Comparison of ENCODE assay signal across 9 cellular contexts in the genomic region with DNA sequence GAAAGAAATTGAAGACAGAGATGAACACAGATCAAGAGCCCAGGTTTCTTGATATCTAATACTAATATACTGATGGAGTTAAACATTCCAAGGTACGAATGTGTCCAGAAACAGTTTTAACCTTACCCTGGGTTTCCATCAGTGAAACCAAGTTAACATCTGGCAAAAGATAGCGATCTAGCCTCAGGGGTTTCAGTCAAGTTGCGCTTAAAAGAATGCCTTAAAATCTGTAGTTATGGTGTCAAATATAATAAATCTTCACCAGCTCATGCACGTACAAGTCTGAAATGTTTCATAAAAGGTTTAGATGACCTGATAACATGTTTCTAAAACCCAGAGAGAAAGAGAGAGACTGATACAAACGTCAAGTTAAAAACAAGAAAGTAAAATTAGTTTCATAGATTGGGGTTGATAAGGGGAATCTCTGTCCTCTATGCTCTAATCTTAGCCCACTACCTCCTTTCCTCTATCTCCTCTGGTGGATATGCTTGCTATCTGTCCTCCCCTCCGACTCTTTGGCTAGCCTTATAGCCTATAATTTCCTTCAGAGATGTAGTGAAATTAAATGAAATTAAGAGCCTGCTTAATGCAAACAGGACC. TPM values are rescaled to one million over a fixed set of nuclear protein-coding genes. Genes with fewer than 3 reads are reported as not detected.
DNase-seq lines count a peak whose midpoint lies in the region; ATAC-seq lines count a peak whose summit lies in the region.
"Had no signal": no experiment of that assay in that cellular context is flagged by ENCODE, and none has a peak within 500 bp of the region (broad histone marks: within the 10 kb centered on the region; RNA-seq: fewer than 3 reads in every experiment).

No MANE protein-coding gene starts in this region.

- CTCF ChIA-PET in activated CD8-positive, alpha-beta T cell treated with anti-CD3 and anti-CD28 coated beads, Interleukin-2, amount 10 ng/mL, durations not matched to agents 7 days and 5 days (lab: Charles Lee): interaction anchor here (1.0 to 1.5 kb wide), 3 partner anchors 25 to 34 kb away, joined by 3 to 5 read pairs (median 3); no protein-coding TSS in a partner anchor

- no peaks in the 10 kb centered on the region for H3K9me3 Mint-ChIP-seq in activated CD8-positive, alpha-beta T cell treated with anti-CD3 and anti-CD28 coated beads, Interleukin-2, amount 10 ng/mL, durations not matched to agents 7 days and 5 days (ENCODE audit: insufficient read depth)
- H3K9me3 Mint-ChIP-seq in immature natural killer cell: peaks cover 0 to 1% (median 0%) of the 10 kb centered on the region in 6 donors

- H3K36me3 ChIP-seq in HUES6 (ENCODE audit: control insufficient read depth, insufficient read depth, low read length) (no peaks in the 10 kb centered on the region), subcutaneous abdominal adipose tissue (ENCODE audit: control insufficient read depth in 5 of 5, insufficient read depth in 5 of 5, low read length in 5 of 5) (no peaks in the 10 kb centered on the region)

- ATAC-seq in activated CD8-positive, alpha-beta T cell treated with anti-CD3 and anti-CD28 coated beads, Interleukin-2, amount 10 ng/mL, durations not matched to agents 7 days and 5 days: no peak
- no peak for ATAC-seq in GM19467 (IDR thresholded peaks at IDR 0.05; ENCODE audit: unreplicated experiment)

- peak overlapping the region; percentile 91 for H3K27ac Mint-ChIP-seq in activated CD8-positive, alpha-beta T cell treated with anti-CD3 and anti-CD28 coated beads, Interleukin-2, amount 10 ng/mL, durations not matched to agents 7 days and 5 days
- H3K27ac Mint-ChIP-seq in immature natural killer cell: peak overlapping the region; percentile 99 to 100 (median 100)

- H3K9me3 ChIP-seq in HUES6 (ENCODE audit: control insufficient read depth, insufficient read depth, low read depth, low read length): no peaks in the 10 kb centered on the region
- no peaks in the 10 kb centered on the region for H3K9me3 ChIP-seq in subcutaneous abdominal adipose tissue (ENCODE audit: control insufficient read depth in 5 of 5, low read length in 5 of 5)

- POLR2A ChIA-PET in activated CD8-positive, alpha-beta T cell treated with anti-CD3 and anti-CD28 coated beads, Interleukin-2, amount 10 ng/mL, durations not matched to agents 7 days and 5 days (lab: Charles Lee): interaction anchor here (2.3 kb wide), 1 partner anchor 11 kb away, joined by 15 read pairs; no protein-coding TSS in a partner anchor

- H3K27me3 Mint-ChIP-seq in activated CD8-positive, alpha-beta T cell treated with anti-CD3 and anti-CD28 coated beads, Interleukin-2, amount 10 ng/mL, durations not matched to agents 7 days and 5 days (ENCODE audit: low read depth): peaks cover 20% of the 10 kb centered on the region
- peaks cover 24 to 30% (median 24%) of the 10 kb centered on the region in 3 donors for H3K27me3 Mint-ChIP-seq in immature natural killer cell (ENCODE audit: low read depth in 3 of 3)

- H3K27ac ChIP-seq in HUES6 (ENCODE audit: low read depth, low read length) (peak overlapping the region; percentile 90), subcutaneous abdominal adipose tissue (ENCODE audit: low read depth, low read length) (peak overlapping the region; percentile 98)

- DNase-seq in activated CD8-positive, alpha-beta T cell treated with anti-CD3 and anti-CD28 coated beads, Interleukin-2, amount 10 ng/mL, durations not matched to agents 7 days and 5 days: no peak
- no peak for DNase-seq in immature natural killer cell
- DNase-seq in globus pallidus (ENCODE audit: low spot score): no peak
- DNase-seq in cortex of kidney (lab: John Stamatoyannopoulos, UW): no peak
- DNase-seq: activated gamma-delta T cell treated with Interleukin-2 at 50 U/mL for 16 hours, NCI-H226 had no signal

- peak overlapping the region; percentile 78 for H3K4me3 Mint-ChIP-seq in activated CD8-positive, alpha-beta T cell treated with anti-CD3 and anti-CD28 coated beads, Interleukin-2, amount 10 ng/mL, durations not matched to agents 7 days and 5 days
- H3K4me3 Mint-ChIP-seq in immature natural killer cell: peak overlapping the region; percentile 77 to 97 (median 92)

- no peaks in the 10 kb centered on the region for H3K36me3 Mint-ChIP-seq in activated CD8-positive, alpha-beta T cell treated with anti-CD3 and anti-CD28 coated beads, Interleukin-2, amount 10 ng/mL, durations not matched to agents 7 days and 5 days (ENCODE audit: low read depth)
- no peaks in the 10 kb centered on the region for H3K36me3 Mint-ChIP-seq in immature natural killer cell

- peaks cover 20% of the 10 kb centered on the region for H3K4me1 Mint-ChIP-seq in activated CD8-positive, alpha-beta T cell treated with anti-CD3 and anti-CD28 coated beads, Interleukin-2, amount 10 ng/mL, durations not matched to agents 7 days and 5 days (ENCODE audit: low read depth)
- peaks cover 24 to 33% of the 10 kb centered on the region in 2 donors for H3K4me1 Mint-ChIP-seq in immature natural killer cell

- no peaks in the 10 kb centered on the region for H3K27me3 ChIP-seq in HUES6 (ENCODE audit: control insufficient read depth, insufficient read depth, low read length)
- peaks cover 0 to 5% (median 0%) of the 10 kb centered on the region in 5 donors for H3K27me3 ChIP-seq in subcutaneous abdominal adipose tissue (ENCODE audit: control insufficient read depth in 5 of 5, insufficient read depth in 4 of 5, low read length in 5 of 5)

- peak overlapping the region; percentile 75 for H3K4me3 ChIP-seq in HUES6 (ENCODE audit: low read depth, low read length)
- H3K4me3 ChIP-seq in subcutaneous abdominal adipose tissue (ENCODE audit: low read depth in 1 of 5, low read length in 5 of 5): peak overlapping the region in 4 of 5 donors; percentile 61 to 83 (median 66)

- peaks cover 25% of the 10 kb centered on the region; the same call in 1 of the 2 replicates for H3K4me1 ChIP-seq in HUES6 (ENCODE audit: control insufficient read depth, insufficient read depth, low read length)
- H3K4me1 ChIP-seq in subcutaneous abdominal adipose tissue (ENCODE audit: control insufficient read depth in 5 of 5, insufficient read depth in 5 of 5, low read length in 5 of 5): peaks cover 13 to 30% (median 25%) of the 10 kb centered on the region in 5 donors

- H3K9ac ChIP-seq in HUES6 (ENCODE audit: low read length) (no peak overlapping the region), subcutaneous abdominal adipose tissue (ENCODE audit: low read length in 5 of 5) (peak overlapping the region in 4 of 5 donors; percentile 32 to 79 (median 54))

RNA-seq across cellular contexts. Expression of a gene that starts 18.6 kb away (rescaled TPM):
- 100 to 1,000 TPM; 201 to 219 TPM for total RNA-seq in activated CD8-positive, alpha-beta T cell treated with anti-CD3 and anti-CD28 coated beads, Interleukin-2, amount 10 ng/mL, durations not matched to agents 7 days and 5 days
- polyA plus RNA-seq in immature natural killer cell: 100 to 1,000 TPM; 525 to 765 (median 608) TPM
